Comparison of ENCODE assay signal across 21 cellular contexts in genomic region chr13:96700657-96701056, GRCh38.
"Had no signal": no experiment of that assay in that cellular context is flagged by ENCODE, and none has a peak within 500 bp of the region (broad histone marks: within the 10 kb centered on the region; RNA-seq: fewer than 3 reads in every experiment).

No MANE protein-coding gene starts in this region.

- ATAC-seq: foreskin keratinocyte; left lung; natural killer cell treated with Interleukin-12 subunit alpha and Interleukin-12 subunit beta and Interleukin-15 and Interleukin-18, amount 100 ng/mL, for 72 hours had no signal

- H3K4me3 Mint-ChIP-seq: activated naive CD8-positive, alpha-beta T cell treated with anti-CD3 and anti-CD28 coated beads for 36 hours; endodermal cell; mesothelial cell of epicardium; natural killer cell treated with Interleukin-12 subunit alpha and Interleukin-12 subunit beta and Interleukin-15 and Interleukin-18, amount 100 ng/mL, for 72 hours; stimulated activated naive CD8-positive, alpha-beta T cell treated with anti-CD3 and anti-CD28 coated beads, Interleukin-15, Interleukin-2, amounts not matched to agents 100 ng/mL and 50 ng/mL, for 24 hours had no signal

- H3K27me3 ChIP-seq: foreskin keratinocyte, left lung, neutrophil, ovary, thyroid gland had no signal

- H3K4me1 ChIP-seq: foreskin keratinocyte, left lung, prostate gland, thyroid gland had no signal

- H3K4me3 ChIP-seq: coronary artery, left lung, ovary, prostate gland, thyroid gland had no signal

- H3K27ac ChIP-seq: coronary artery, epithelial cell of prostate, foreskin keratinocyte, left lung, neutrophil, ovary, prostate gland, thyroid gland had no signal

- H3K36me3 ChIP-seq: left lung, neutrophil, ovary, prostate gland, thyroid gland had no signal

- H3K36me3 Mint-ChIP-seq: activated naive CD8-positive, alpha-beta T cell treated with anti-CD3 and anti-CD28 coated beads for 36 hours; natural killer cell treated with Interleukin-12 subunit alpha and Interleukin-12 subunit beta and Interleukin-15 and Interleukin-18, amount 100 ng/mL, for 72 hours had no signal

- H3K27ac Mint-ChIP-seq: activated naive CD8-positive, alpha-beta T cell treated with anti-CD3 and anti-CD28 coated beads for 36 hours; endodermal cell; mesothelial cell of epicardium; natural killer cell treated with Interleukin-12 subunit alpha and Interleukin-12 subunit beta and Interleukin-15 and Interleukin-18, amount 100 ng/mL, for 72 hours; stimulated activated naive CD8-positive, alpha-beta T cell treated with anti-CD3 and anti-CD28 coated beads, Interleukin-15, Interleukin-2, amounts not matched to agents 100 ng/mL and 50 ng/mL, for 24 hours had no signal

- DNase-seq: activated naive CD4-positive, alpha-beta T cell treated with Interleukin-2 at 50 U/mL for 16 hours; activated naive CD8-positive, alpha-beta T cell treated with anti-CD3 and anti-CD28 coated beads for 36 hours; activated T-cell treated with anti-CD3 and anti-CD28 coated beads, Interleukin-2, amount 50 U/mL, for 48 hours; amygdala; cerebellar nuclear complex; endodermal cell; foreskin keratinocyte; kidney glomerular epithelial cell; left lung; ovary; stimulated activated CD4-positive, alpha-beta T cell treated with anti-CD3 and anti-CD28 coated beads, Interleukin-12 subunit alpha, Interleukin-12 subunit beta, amount 100 ng/mL, for 4 hours; substantia nigra; T-helper 9 cell; thyroid gland had no signal

- H3K4me1 Mint-ChIP-seq: activated naive CD8-positive, alpha-beta T cell treated with anti-CD3 and anti-CD28 coated beads for 36 hours had no signal

- H3K27me3 Mint-ChIP-seq: activated naive CD8-positive, alpha-beta T cell treated with anti-CD3 and anti-CD28 coated beads for 36 hours; natural killer cell treated with Interleukin-12 subunit alpha and Interleukin-12 subunit beta and Interleukin-15 and Interleukin-18, amount 100 ng/mL, for 72 hours; stimulated activated naive CD8-positive, alpha-beta T cell treated with anti-CD3 and anti-CD28 coated beads, Interleukin-15, Interleukin-2, amounts not matched to agents 100 ng/mL and 50 ng/mL, for 24 hours had no signal

- H3K9me3 ChIP-seq: neutrophil, ovary, prostate gland, thyroid gland had no signal
